ENCODE assay signal across 8 cellular contexts in genomic region chr2:169363027-169363569, GRCh38. TPM values are rescaled to one million over a fixed set of nuclear protein-coding genes. Genes with fewer than 3 reads are reported as not detected.
DNase-seq lines count a peak whose midpoint lies in the region; ATAC-seq and TF ChIP-seq lines count a peak whose summit lies in the region.

No MANE protein-coding gene starts in this region.

- intact Hi-C loops in left cardiac atrium (cut with DNase I) (no loop called here), ascending aorta (cut with DNase I) (no loop called here)

- no peaks in the 10 kb centered on the region for H3K36me3 ChIP-seq in right atrium auricular region
- no peaks in the 10 kb centered on the region for H3K36me3 ChIP-seq in ascending aorta
- no peaks in the 10 kb centered on the region for H3K36me3 ChIP-seq in mesodermal cell (ENCODE audit: control insufficient read depth, insufficient read depth, low read length)

- 2 to 7% methylated on average over 5 to 10 of the region's 11 CpGs for WGBS in mesodermal cell (ENCODE audit: insufficient coverage in 2 of 2), 2 experiments

- peak overlapping the region; percentile 42 to 54 for H3K4me3 ChIP-seq in right atrium auricular region
- peak overlapping the region; percentile 56 to 64 for H3K4me3 ChIP-seq in ascending aorta
- H3K4me3 ChIP-seq in mesodermal cell (ENCODE audit: extremely low read depth, insufficient read depth, low read length, poor library complexity, severe bottlenecking): peak overlapping the region; percentile 44

- H3K9me3 ChIP-seq in right atrium auricular region: no peaks in the 10 kb centered on the region
- H3K9me3 ChIP-seq in ascending aorta: no peaks in the 10 kb centered on the region
- H3K9me3 ChIP-seq in mesodermal cell (ENCODE audit: control insufficient read depth, low read length): no peaks in the 10 kb centered on the region

- H3K4me1 ChIP-seq in right atrium auricular region (peaks cover 0 to 36% of the 10 kb centered on the region in 2 donors), ascending aorta (peaks cover 9 to 13% of the 10 kb centered on the region in 2 donors), mesodermal cell (ENCODE audit: control insufficient read depth, insufficient read depth, low read length, poor library complexity, severe bottlenecking) (peaks cover 20% of the 10 kb centered on the region)

- no peak for DNase-seq in right atrium auricular region (ENCODE audit: low spot score)
- no peak for DNase-seq in left cardiac atrium
- DNase-seq in ascending aorta (ENCODE audit: low spot score in 2 of 2): no peak
- no peak for DNase-seq in foreskin melanocyte
- no peak for DNase-seq in NCI-H1048 (lab: John Stamatoyannopoulos, UW)
- DNase-seq in stimulated activated CD8-positive, alpha-beta memory T cell treated with anti-CD3 and anti-CD28 coated beads, Interleukin-4, amount 100 ng/mL, for 48 hours: no peak

- ATAC-seq in left cardiac atrium (no peak), HG03354 (IDR thresholded peaks at IDR 0.05; ENCODE audit: poor library complexity, severe bottlenecking, unreplicated experiment) (no peak)

- H3K27ac ChIP-seq in right atrium auricular region: no peak overlapping the region
- H3K27ac ChIP-seq in ascending aorta: no peak overlapping the region
- H3K27ac ChIP-seq in mesodermal cell (ENCODE audit: low read depth, low read length, severe bottlenecking): no peak overlapping the region

- H3K27me3 ChIP-seq in right atrium auricular region: peaks cover 5 to 10% of the 10 kb centered on the region in 2 donors
- peaks cover 14% of the 10 kb centered on the region for H3K27me3 ChIP-seq in ascending aorta

- no peak for TF ChIP-seq CTCF in right atrium auricular region (IDR thresholded peaks at IDR 0.05)
- TF ChIP-seq CTCF in ascending aorta (IDR thresholded peaks at IDR 0.05): no peak

RNA-seq across cellular contexts. Expression of gene LRP2, which starts 0.8 kb away (rescaled TPM):
- total RNA-seq in right atrium auricular region: 10 to 100 TPM in 1 of 2 donors, 1 to 10 TPM in 1; 8.1 to 14.8 TPM
- total RNA-seq in left cardiac atrium: 1 to 10 TPM; 1.8 to 2.9 TPM
- not detected for total RNA-seq in ascending aorta
- 2.7 TPM for polyA plus RNA-seq in mesodermal cell (2013, experiment 1 of 2)
- polyA plus RNA-seq in mesodermal cell (2013, experiment 2 of 2): 2.8 TPM
